Comparison of ENCODE assay signal across 1 cellular context in the genomic region with DNA sequence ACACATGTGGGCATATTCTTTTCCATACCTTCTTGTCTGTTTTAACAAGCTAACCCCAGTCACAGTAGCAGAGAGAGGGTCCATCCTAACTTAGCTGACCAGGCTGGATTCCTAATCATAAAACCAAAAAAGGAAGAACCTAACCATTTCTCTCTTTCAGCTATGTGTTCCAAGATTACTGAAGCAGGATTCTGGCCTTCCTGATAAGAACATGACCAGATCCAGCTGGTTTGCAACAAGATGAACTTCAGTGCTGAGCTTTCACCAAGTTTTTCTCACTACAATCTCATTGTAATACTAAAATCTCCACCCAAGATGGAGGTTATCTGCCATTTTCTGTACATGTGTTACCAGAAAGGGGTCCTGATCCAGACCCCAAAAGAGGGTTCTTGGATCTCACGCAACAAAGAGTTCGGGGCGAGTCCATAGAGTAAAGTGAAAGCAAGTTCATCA.
TF ChIP-seq lines count a peak whose summit lies in the region.

No MANE protein-coding gene starts in this region.

TF ChIP-seq in endothelial cell of umbilical vein, 7 proteins besides CTCF, POLR2A, EP300 and RAD21:
- TF ChIP-seq EZH2 (IDR thresholded peaks at IDR 0.05; ENCODE audit: borderline replicate concordance, low read depth, low read length, severe bottlenecking), result no peak
- no peak for TF ChIP-seq MYC (IDR thresholded peaks at IDR 0.05; ENCODE audit: low read depth, low read length)
- TF ChIP-seq POLR2AphosphoS5 (IDR thresholded peaks at IDR 0.05; ENCODE audit: insufficient read depth, low read depth, low read length), result no peak
- no peak for TF ChIP-seq GATA2 (IDR thresholded peaks at IDR 0.05; ENCODE audit: insufficient read depth, insufficient read length, low read depth, low read length)
- TF ChIP-seq, protein P1, sequence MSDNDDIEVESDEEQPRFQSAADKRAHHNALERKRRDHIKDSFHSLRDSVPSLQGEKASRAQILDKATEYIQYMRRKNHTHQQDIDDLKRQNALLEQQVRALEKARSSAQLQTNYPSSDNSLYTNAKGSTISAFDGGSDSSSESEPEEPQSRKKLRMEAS (IDR thresholded peaks at IDR 0.05; ENCODE audit: insufficient read depth, insufficient read length), result no peak
- TF ChIP-seq FOS (IDR thresholded peaks at IDR 0.05; ENCODE audit: borderline replicate concordance, insufficient read depth, low read length), result no peak
